ENCODE assay signal across 17 cellular contexts in the genomic region with DNA sequence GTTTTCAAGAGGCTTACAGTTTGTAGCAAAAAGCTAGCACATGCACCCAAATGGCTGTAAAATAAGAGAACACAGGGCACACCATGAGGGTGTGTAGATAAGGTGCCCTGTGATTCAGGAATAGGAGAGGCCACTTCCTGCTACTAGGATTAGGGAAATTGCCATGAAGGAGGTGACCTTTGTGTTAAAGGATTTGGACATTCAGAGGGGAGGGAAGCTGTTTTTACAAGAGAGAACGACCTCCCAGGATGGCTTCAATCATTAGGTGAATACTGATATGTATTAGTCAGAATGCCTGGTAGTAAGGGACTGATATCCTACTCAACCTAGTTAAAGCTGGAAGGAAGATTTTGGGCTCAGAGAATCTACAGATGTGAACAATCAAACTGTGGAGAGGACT. TPM values are rescaled to one million over a fixed set of nuclear protein-coding genes. Genes with fewer than 3 reads are reported as not detected.
A peak's percentile ranks its signal among the peaks of the same experiment; 100 is the strongest.
DNase-seq lines count a peak whose midpoint lies in the region; FAIRE-seq and TF ChIP-seq lines count a peak whose summit lies in the region.
"Had no signal": no experiment of that assay in that cellular context is flagged by ENCODE, and none has a peak within 500 bp of the region (broad histone marks: within the 10 kb centered on the region; RNA-seq: fewer than 3 reads in every experiment).

No MANE protein-coding gene starts in this region.

- peak overlapping the region; percentile 37; the same call in 1 of the 2 replicates for H3K4me2 ChIP-seq in PC-9
- H3K4me2 ChIP-seq: GM23338, SK-N-SH had no signal

- peaks cover 0 to 2% (median 1%) of the 10 kb centered on the region in 3 donors for H3K27me3 Mint-ChIP-seq in CD14-positive monocyte (ENCODE audit: low read depth in 3 of 3)

- CTCF ChIA-PET in PC-9 (lab: Charles Lee), result interaction anchor here (0.6 to 1.1 kb wide), 2 partner anchors 19 to 92 kb away, joined by 3 to 11 read pairs; no protein-coding TSS in a partner anchor

- WGBS in small intestine, 3 donors, result 8 to 15% (median 12%) methylated on average over 1 of the region's 1 CpG

- no peaks in the 10 kb centered on the region for H4K20me1 ChIP-seq in PC-9 (ENCODE audit: insufficient read depth)

- POLR2A ChIA-PET in PC-9 (lab: Charles Lee; ENCODE audit: unreplicated experiment), result no interaction called here

- peaks cover 36% of the 10 kb centered on the region for H3F3A ChIP-seq in PC-9 (ENCODE audit: insufficient read depth, low read depth)

- H3K4me1 ChIP-seq in PC-9 (replicated peaks; ENCODE audit: insufficient read depth) (peaks cover 44% of the 10 kb centered on the region), small intestine (ENCODE audit: control insufficient read depth in 2 of 2, insufficient read depth in 1 of 2, low read depth in 1 of 2, low read length in 1 of 2) (peaks cover 3 to 9% of the 10 kb centered on the region in 2 donors)

- H3K27ac Mint-ChIP-seq in CD14-positive monocyte, result no peak overlapping the region
- H3K27ac Mint-ChIP-seq: CD4-positive, CD25-positive, alpha-beta regulatory T cell; GM23338 had no signal

- no peaks in the 10 kb centered on the region for H3K9me3 ChIP-seq in PC-9 (ENCODE audit: insufficient read depth, low read depth)
- H3K9me3 ChIP-seq in small intestine (ENCODE audit: control insufficient read depth, low read depth), result no peaks in the 10 kb centered on the region
- H3K9me3 ChIP-seq: SK-N-SH had no signal

- no peak overlapping the region for H3K4me3 ChIP-seq in PC-9
- no peak overlapping the region for H3K4me3 ChIP-seq in fibroblast of the aortic adventitia (ENCODE audit: low read depth, low read length)
- no peak overlapping the region for H3K4me3 ChIP-seq in small intestine (ENCODE audit: low read depth in 1 of 2, low read length in 2 of 2)
- H3K4me3 ChIP-seq: GM23338 had no signal

- peaks cover 6% of the 10 kb centered on the region for H3K4me1 Mint-ChIP-seq in CD14-positive monocyte
- H3K4me1 Mint-ChIP-seq: CD4-positive, CD25-positive, alpha-beta regulatory T cell had no signal

- no peak overlapping the region for H3K4me3 Mint-ChIP-seq in CD14-positive monocyte
- H3K4me3 Mint-ChIP-seq: CD4-positive, CD25-positive, alpha-beta regulatory T cell; GM23338 had no signal

- H3K27ac ChIP-seq in PC-9, result peak overlapping the region; percentile 43
- no peak overlapping the region for H3K27ac ChIP-seq in small intestine (ENCODE audit: low read depth in 1 of 2, low read length in 1 of 2)

- peaks cover 0 to 4% (median 0%) of the 10 kb centered on the region in 7 donors for H3K9me3 Mint-ChIP-seq in CD14-positive monocyte
- H3K9me3 Mint-ChIP-seq: GM23338 had no signal

- intact Hi-C loops in PC-9 (cut with micrococcal nuclease; ENCODE audit: unreplicated experiment) (no loop called here), CD14-positive monocyte (cut with micrococcal nuclease) (no loop called here)

- H3K79me2 ChIP-seq in PC-9 (ENCODE audit: low read depth), result no peaks in the 10 kb centered on the region

- TF ChIP-seq CTCF in PC-9 (conservative IDR thresholded peaks at IDR 0.05) (no peak), fibroblast of the aortic adventitia (IDR thresholded peaks at IDR 0.05; ENCODE audit: insufficient read depth, low read length) (no peak), CD14-positive monocyte (IDR thresholded peaks at IDR 0.05) (no peak)

- BruUV-seq in PC-9 (replicated peaks; lab: Mats Ljungman, UMichigan), result no TSS peak

- no peak for FAIRE-seq in small intestine (lab: Jason Lieb, UNC)
- FAIRE-seq: GM12892, RCC 7860 had no signal

- H3K27me3 ChIP-seq in PC-9 (ENCODE audit: insufficient read depth, low read depth), result no peaks in the 10 kb centered on the region
- no peaks in the 10 kb centered on the region for H3K27me3 ChIP-seq in small intestine (ENCODE audit: control insufficient read depth in 2 of 2, insufficient read depth in 2 of 2, low read length in 2 of 2)

- H3K36me3 Mint-ChIP-seq in CD14-positive monocyte, result no peaks in the 10 kb centered on the region
- H3K36me3 Mint-ChIP-seq: CD4-positive, CD25-positive, alpha-beta regulatory T cell had no signal

- H3K36me3 ChIP-seq in PC-9 (ENCODE audit: low read depth) (no peaks in the 10 kb centered on the region), small intestine (ENCODE audit: control insufficient read depth in 2 of 2, insufficient read depth in 2 of 2, low read length in 2 of 2) (no peaks in the 10 kb centered on the region)

- DNase-seq in HCEC 1CT (peak; percentile 8), PC-9 (peak in 1 of 2 experiments; percentile 80), fibroblast of the aortic adventitia (ENCODE audit: low read depth) (peak; percentile 57), small intestine (peak; percentile 62), SIG-M5 (lab: John Stamatoyannopoulos, UW) (no peak), kidney glomerular epithelial cell (lab: John Stamatoyannopoulos, UW) (no peak), CD14-positive monocyte (ENCODE audit: low spot score) (no peak)
- DNase-seq: CD4-positive, CD25-positive, alpha-beta regulatory T cell; DMS79; GF-D8; NCI-H2081 treated with DMSO at 0.1 percent for 48 hours; NCI-H524; Right ventricle myocardium superior had no signal

- H3K9me2 ChIP-seq in PC-9 (ENCODE audit: insufficient read depth), result no peaks in the 10 kb centered on the region
- H3K9me2 ChIP-seq: SK-N-SH had no signal

- peak overlapping the region; percentile 44 for H2AFZ ChIP-seq in PC-9
- H2AFZ ChIP-seq: GM23338 had no signal

RNA-seq across cellular contexts. Expression of a gene that starts 35.7 kb away (rescaled TPM):
- 35.6 and 42.2 TPM in 2 replicates for total RNA-seq in PC-9 (2021)
- 5.6 and 15.5 TPM in 2 replicates for total RNA-seq in fibroblast of the aortic adventitia (ENCODE audit: low replicate concordance)
- polyA plus RNA-seq in small intestine, result 10 to 100 TPM; 27.6 to 37.3 (median 30.4) TPM
- polyA plus RNA-seq in CD14-positive monocyte, result under 1 TPM; 0.48 to 0.68 TPM

Comparison
In these comparisons a context has a peak if more than half of its experiments do, and no peak if none do; other contexts are left out.
1. DNase-seq: peak in HCEC 1CT (single experiment), fibroblast of the aortic adventitia (single experiment) and small intestine (single experiment); none in SIG-M5 (single experiment), kidney glomerular epithelial cell (single experiment) and CD14-positive monocyte (single experiment).